ENCODE assay signal across 8 cellular contexts in genomic region chr17:31394544-31394943, GRCh38. TPM values are rescaled to one million over a fixed set of nuclear protein-coding genes. Genes with fewer than 3 reads are reported as not detected.
DNase-seq lines count a peak whose midpoint lies in the region; ATAC-seq and TF ChIP-seq lines count a peak whose summit lies in the region.

No MANE protein-coding gene starts in this region.

- H3K4me1 ChIP-seq in body of pancreas (peaks cover 10% of the 10 kb centered on the region), stomach (peaks cover 11 to 20% (median 19%) of the 10 kb centered on the region in 4 donors)

- no peaks in the 10 kb centered on the region for H3K9me3 ChIP-seq in body of pancreas
- no peaks in the 10 kb centered on the region for H3K9me3 ChIP-seq in stomach

- H3K36me3 ChIP-seq in body of pancreas (replicated peaks in 1 of 2; ENCODE audit: insufficient read depth in 1 of 2, low read depth in 2 of 2) (no peaks in the 10 kb centered on the region), stomach (no peaks in the 10 kb centered on the region)

- no peak for TF ChIP-seq EP300 in stomach (IDR thresholded peaks at IDR 0.05)

- H3K4me3 ChIP-seq in body of pancreas (no peak overlapping the region), stomach (no peak overlapping the region)

- WGBS in body of pancreas, 2 donors, result 19 to 26% methylated on average over 11 of the region's 11 CpGs
- WGBS in stomach, 5 donors, result 13 to 17% (median 15%) methylated on average over 11 of the region's 11 CpGs

- no peak for ATAC-seq in body of pancreas
- ATAC-seq in GM21367 (IDR thresholded peaks at IDR 0.05; ENCODE audit: unreplicated experiment), result no peak
- ATAC-seq in GM18861 (IDR thresholded peaks at IDR 0.05; ENCODE audit: unreplicated experiment), result no peak
- ATAC-seq in GM18909 (IDR thresholded peaks at IDR 0.05; ENCODE audit: poor library complexity, unreplicated experiment), result no peak

- H3K27ac ChIP-seq in body of pancreas (no peak overlapping the region), stomach (no peak overlapping the region)

- intact Hi-C loops in body of pancreas (cut with DNase I) (no loop called here), stomach (cut with DNase I; ENCODE audit: low total_unique reads) (no loop called here)

- TF ChIP-seq POLR2A in body of pancreas (IDR thresholded peaks at IDR 0.05) (no peak), stomach (IDR thresholded peaks at IDR 0.05) (no peak)

- DNase-seq in GM03348 (ENCODE audit: low spot score), result peak; percentile 84
- DNase-seq in OCI-M2 (lab: John Stamatoyannopoulos, UW; ENCODE audit: unreplicated experiment), result peak; percentile 12
- peak; percentile 50 to 65 (median 50) for DNase-seq in body of pancreas
- peak; percentile 55 for DNase-seq in kidney tubule cell (ENCODE audit: low spot score)
- DNase-seq in stomach, result peak; percentile 53

- H3K27me3 ChIP-seq in body of pancreas, result peaks cover 0 to 4% of the 10 kb centered on the region in 2 donors
- H3K27me3 ChIP-seq in stomach, result peaks cover 11 to 73% (median 40%) of the 10 kb centered on the region in 3 donors

- TF ChIP-seq CTCF in body of pancreas (IDR thresholded peaks at IDR 0.05), result no peak
- TF ChIP-seq CTCF in stomach (IDR thresholded peaks at IDR 0.05), result no peak

RNA-seq across cellular contexts. Expression of gene RAB11FIP4, which starts 3.1 kb away (rescaled TPM):
- 10 to 100 TPM; 37.2 to 38.7 TPM for total RNA-seq in body of pancreas
- total RNA-seq in stomach, result 100 to 1,000 TPM in 1 of 5 donors, 10 to 100 TPM in 4; 11.6 to 121 (median 22.2) TPM
- polyA plus RNA-seq in stomach, result 10 to 100 TPM in 1 of 3 donors, 1 to 10 TPM in 2; 4.7 to 11.6 (median 9.5) TPM

Comparison
In these comparisons a context has a peak if more than half of its experiments do, and no peak if none do; other contexts are left out.
1. DNase-seq: peak in every context shown above with its lines; median percentile 84 in GM03348; 55 in kidney tubule cell; 53 in stomach; 50 in body of pancreas; 12 in OCI-M2.